Comparison of ENCODE assay signal across 1 cellular context in the genomic region with DNA sequence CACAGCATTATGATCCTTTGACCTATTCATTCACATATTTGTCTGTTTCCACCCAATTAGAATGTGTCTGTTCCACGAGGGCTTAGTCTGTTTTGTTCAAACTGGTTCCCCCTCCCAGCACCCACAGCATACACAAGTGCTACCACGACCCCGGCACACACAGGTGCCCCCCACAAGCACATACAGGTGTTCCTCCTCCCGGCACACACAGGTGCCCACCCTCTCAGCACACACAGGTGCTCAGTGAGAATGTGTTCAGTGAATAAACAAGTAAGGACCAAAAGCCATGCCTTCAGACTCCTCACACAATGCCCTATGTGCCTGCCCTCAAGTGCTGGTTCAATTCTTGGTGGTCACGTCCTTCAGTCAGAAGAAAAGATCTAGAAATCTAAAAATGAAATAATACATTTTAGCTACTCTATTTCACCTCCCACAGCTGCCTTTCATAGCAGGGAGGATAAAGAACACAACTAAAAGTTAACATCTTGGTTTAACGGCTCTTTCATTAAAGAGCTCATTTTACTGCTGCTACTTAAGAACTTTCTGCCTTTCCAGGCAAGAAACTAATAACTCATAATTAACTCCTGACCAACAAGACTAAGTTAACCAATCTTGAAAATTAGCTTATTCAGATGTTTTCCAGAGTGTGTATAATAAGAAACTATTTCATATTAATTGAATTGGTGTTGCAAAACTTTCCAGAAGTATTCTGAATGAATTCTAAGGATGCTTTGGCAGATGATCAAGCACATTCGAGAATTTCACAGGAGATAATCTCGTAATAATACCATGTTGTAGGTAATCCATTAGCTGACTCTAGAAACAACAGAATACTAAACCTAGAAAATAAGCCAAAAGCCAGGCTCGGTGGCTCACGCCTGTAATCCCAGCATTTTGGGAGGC.
TF ChIP-seq lines count a peak whose summit lies in the region.

No MANE protein-coding gene starts in this region.

TF ChIP-seq in HEK293, 187 proteins besides CTCF, POLR2A, EP300 and RAD21 (continued from another document):
- no peak for TF ChIP-seq ZNF529 (tag by site-specific recombination; IDR thresholded peaks at IDR 0.05; ENCODE audit: insufficient replicate concordance)
